15 cellular contexts compared by ENCODE assay signal in genomic region chr15:77581896-77582569, GRCh38. TPM values are rescaled to one million over a fixed set of nuclear protein-coding genes. Genes with fewer than 3 reads are reported as not detected.
A peak's percentile ranks its signal among the peaks of the same experiment; 100 is the strongest.
DNase-seq lines count a peak whose midpoint lies in the region; ATAC-seq, FAIRE-seq and TF ChIP-seq lines count a peak whose summit lies in the region.
"Had no signal": no experiment of that assay in that cellular context is flagged by ENCODE, and none has a peak within 500 bp of the region (broad histone marks: within the 10 kb centered on the region; RNA-seq: fewer than 3 reads in every experiment).

No MANE protein-coding gene starts in this region.

- FAIRE-seq in kidney (lab: Jason Lieb, UNC) = no peak
- FAIRE-seq in frontal cortex (lab: Jason Lieb, UNC) = no peak
- FAIRE-seq: GM12878, GM18507 had no signal

- H3K4me1 ChIP-seq in BLaER1 (peaks cover 87% of the 10 kb centered on the region), kidney (ENCODE audit: control insufficient read depth in 1 of 2, insufficient read depth in 1 of 2, low read depth in 1 of 2, low read length in 2 of 2) (no peaks in the 10 kb centered on the region), osteoblast (ENCODE audit: insufficient read depth, low read length) (no peaks in the 10 kb centered on the region)

- no peaks in the 10 kb centered on the region for H3K9me3 ChIP-seq in BLaER1
- H3K9me3 ChIP-seq in kidney (ENCODE audit: control insufficient read depth in 1 of 2, low read length in 2 of 2) = no peaks in the 10 kb centered on the region
- no peaks in the 10 kb centered on the region for H3K9me3 ChIP-seq in osteoblast (ENCODE audit: low read depth, low read length)

- H3K27ac ChIP-seq in BLaER1 = peak overlapping the region; percentile 80
- peak overlapping the region; percentile 78 for H3K27ac ChIP-seq in VCaP
- H3K27ac ChIP-seq in kidney (ENCODE audit: low read depth in 2 of 2, low read length in 2 of 2) = no peak overlapping the region
- no peak overlapping the region for H3K27ac ChIP-seq in osteoblast (ENCODE audit: low read depth, low read length)
- H3K27ac ChIP-seq: C4-2B had no signal

- H3K4me2 ChIP-seq in BLaER1 (peak overlapping the region; percentile 95), osteoblast (ENCODE audit: insufficient read depth, low read length) (no peak overlapping the region)
- H3K4me2 ChIP-seq: GM23338 had no signal

- no peak overlapping the region for H2AFZ ChIP-seq in osteoblast (ENCODE audit: low read length)
- H2AFZ ChIP-seq: GM23338 had no signal

- intact Hi-C loops in kidney (cut with DNase I) (no loop called here), posterior vena cava (cut with DNase I) (no loop called here)

- H3K36me3 ChIP-seq in BLaER1 (no peaks in the 10 kb centered on the region), kidney (ENCODE audit: control insufficient read depth in 1 of 2, insufficient read depth in 2 of 2, low read length in 2 of 2) (no peaks in the 10 kb centered on the region), osteoblast (ENCODE audit: insufficient read depth, low read length) (no peaks in the 10 kb centered on the region)

- H4K20me1 ChIP-seq in BLaER1 (no peaks in the 10 kb centered on the region), osteoblast (ENCODE audit: insufficient read depth, low read length) (no peaks in the 10 kb centered on the region)

- peak overlapping the region; percentile 46; the same call in 1 of the 2 replicates for H3K9ac ChIP-seq in BLaER1
- H3K9ac ChIP-seq in kidney (ENCODE audit: low read length in 2 of 2) = no peak overlapping the region

- DNase-seq in kidney (peak; percentile 65), osteoblast (ENCODE audit: insufficient read length, low spot score, missing footprints) (peak; percentile 50), posterior vena cava (ENCODE audit: low spot score) (no peak), frontal cortex (ENCODE audit: low spot score in 2 of 2) (no peak)
- DNase-seq in activated T-cell treated with anti-CD3 and anti-CD28 coated beads, Interleukin-2, amount 50 U/mL, for 1 hour = no peak
- DNase-seq: ACHN; CD4-positive, alpha-beta memory T cell; H9 had no signal

- H3K4me3 ChIP-seq in BLaER1 = peak overlapping the region; percentile 35; the same call in 1 of the 2 replicates
- H3K4me3 ChIP-seq in kidney (ENCODE audit: low read length in 2 of 2) = no peak overlapping the region
- H3K4me3 ChIP-seq in osteoblast (ENCODE audit: insufficient read depth, low read length) = no peak overlapping the region
- H3K4me3 ChIP-seq: GM12878, GM23338 had no signal

- no peaks in the 10 kb centered on the region for H3K27me3 ChIP-seq in BLaER1
- peaks cover 5% of the 10 kb centered on the region for H3K27me3 ChIP-seq in osteoblast (ENCODE audit: insufficient read depth, low read length)

- H3K79me2 ChIP-seq in osteoblast (ENCODE audit: insufficient read depth, low read length) = no peaks in the 10 kb centered on the region

- TF ChIP-seq CTCF in VCaP (conservative IDR thresholded peaks at IDR 0.05) (no peak), kidney (IDR thresholded peaks at IDR 0.05; ENCODE audit: borderline replicate concordance, extremely low read depth, insufficient read depth) (no peak), osteoblast (IDR thresholded peaks at IDR 0.05; ENCODE audit: extremely low read depth, low read depth, low read length) (no peak)

- ATAC-seq in HG02623 (IDR thresholded peaks at IDR 0.05; ENCODE audit: unreplicated experiment) = no peak
- ATAC-seq: GM12878, GM23338 had no signal

RNA-seq across cellular contexts. Expression of gene LINGO1, which starts 50.7 kb away (rescaled TPM):
- total RNA-seq in kidney (3.9 TPM), osteoblast (under 0.01 and 1.1 TPM in 2 replicates), posterior vena cava (1 to 10 TPM; 1.9 to 2.2 TPM), frontal cortex (32.6 TPM)
- 6.8 TPM for polyA plus RNA-seq in kidney (ENCODE audit: insufficient read depth, low read depth, low replicate concordance)
- total RNA-seq: CD4-positive, alpha-beta memory T cell; GM12878 had no signal
- polyA plus RNA-seq: CD4-positive, alpha-beta memory T cell had no signal

Comparison
In these comparisons a context has a peak if more than half of its experiments do, and no peak if none do; other contexts are left out.
1. H3K27ac ChIP-seq: peak in BLaER1 (single experiment) and VCaP (single experiment); none in kidney (0 of 2) and osteoblast (single experiment).
2. DNase-seq: peak in kidney (single experiment) and osteoblast (single experiment); none in activated T-cell treated with anti-CD3 and anti-CD28 coated beads, Interleukin-2, amount 50 U/mL, for 1 hour (single experiment), posterior vena cava (single experiment) and frontal cortex (0 of 2).